Comparison of ENCODE assay signal across 9 cellular contexts in genomic region chr15:76885212-76885611, GRCh38.
"Had no signal": no experiment of that assay in that cellular context is flagged by ENCODE, and none has a peak within 500 bp of the region (broad histone marks: within the 10 kb centered on the region; RNA-seq: fewer than 3 reads in every experiment).

No MANE protein-coding gene starts in this region.

- H2AFZ ChIP-seq: GM23248, GM23338 had no signal

- H3K4me3 ChIP-seq: GM23248, GM23338, HAP-1 had no signal

- ATAC-seq: GM23338, HCT116 had no signal

- H3K27ac Mint-ChIP-seq: GM23338, H9, HFFc6 had no signal

- H3K9me3 Mint-ChIP-seq: GM23338, HFFc6 had no signal

- H3K4me2 ChIP-seq: GM23338 had no signal

- H3K27ac ChIP-seq: GM23248 had no signal

- H3K4me1 ChIP-seq: HAP-1 had no signal

- H3K9me3 ChIP-seq: HAP-1 had no signal

- DNase-seq: GM23248, GOT3, H7, H9, HCEC 1CT, HFFc6 had no signal

- H3K4me1 Mint-ChIP-seq: GM23338 had no signal

- H3K9ac ChIP-seq: GM23248 had no signal

- H3K4me3 Mint-ChIP-seq: GM23338, H9, HFFc6 had no signal
